In the genomic region with DNA sequence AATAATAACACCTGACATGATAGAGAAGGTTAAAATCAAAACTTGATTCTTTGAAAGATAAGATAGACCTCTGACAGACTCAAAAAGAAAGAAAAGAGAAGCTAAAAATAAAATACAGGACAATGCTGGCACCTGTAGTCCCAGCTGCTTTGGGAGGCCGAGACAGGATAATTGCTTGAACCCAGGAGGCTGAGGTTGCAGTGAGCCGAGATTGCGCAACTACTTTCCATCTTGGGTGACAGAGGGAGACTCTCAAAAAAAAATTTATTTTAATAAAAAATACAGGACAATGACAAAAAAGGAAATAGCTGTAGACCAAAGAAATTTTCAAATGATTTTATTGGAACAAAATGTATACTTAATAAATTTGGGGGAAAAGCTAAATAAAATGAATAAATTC, we compare ENCODE assay signal across 33 cellular contexts.
"Had no signal": no experiment of that assay in that cellular context is flagged by ENCODE, and none has a peak within 500 bp of the region (broad histone marks: within the 10 kb centered on the region; RNA-seq: fewer than 3 reads in every experiment).

No MANE protein-coding gene starts in this region.

- H3K9me3 ChIP-seq: ascending aorta had no signal

- H3K27me3 Mint-ChIP-seq: activated CD8-positive, alpha-beta T cell treated with anti-CD3 and anti-CD28 coated beads for 36 hours; activated T-cell treated with anti-CD3 and anti-CD28 coated beads, Interleukin-2, amount 50 U/mL, for 24 hours had no signal

- ATAC-seq: activated CD8-positive, alpha-beta T cell treated with anti-CD3 and anti-CD28 coated beads for 36 hours; activated naive CD4-positive, alpha-beta T cell treated with anti-CD3 and anti-CD28 coated beads, Interleukin-2, amount 50 U/mL, for 72 hours; Right ventricle myocardium inferior had no signal

- H3K4me3 ChIP-seq: ascending aorta, cardiac muscle cell had no signal

- H3K4me1 ChIP-seq: ascending aorta had no signal

- H3K27ac ChIP-seq: ascending aorta, cardiac muscle cell, KMS-11, RWPE1, WERI-Rb-1 had no signal

- H3K27ac Mint-ChIP-seq: activated CD4-positive, alpha-beta T cell treated with anti-CD3 and anti-CD28 coated beads, Interleukin-2, amount 10 ng/mL, durations not matched to agents 24 days and 14 days; activated T-cell treated with anti-CD3 and anti-CD28 coated beads, Interleukin-2, amount 50 U/mL, for 24 hours; activated T-helper 1 cell treated with anti-CD3 and anti-CD28 coated beads, Interleukin-12 subunit alpha, Interleukin-12 subunit beta, Interleukin-2, Interleukin-4 antibody, amounts not matched to agents 30 ng/mL and 10 ng/mL and 1 ng/mL, durations not matched to agents 14 hours and 24 hours and 36 hours had no signal

- DNase-seq: activated CD4-positive, alpha-beta T cell treated with anti-CD3 and anti-CD28 coated beads for 1 hour; activated CD4-positive, alpha-beta T cell treated with anti-CD3 and anti-CD28 coated beads, Interleukin-2, amount 10 ng/mL, durations not matched to agents 24 days and 14 days; activated CD4-positive, alpha-beta T cell treated with anti-CD3 and anti-CD28 coated beads, Interleukin-2, amount 50 U/mL, for 4 hours; activated CD4-positive, CD25-positive, alpha-beta regulatory T cell; activated gamma-delta T cell treated with Interleukin-2 at 50 U/mL for 16 hours; activated naive CD4-positive, alpha-beta T cell treated with anti-CD3 and anti-CD28 coated beads for 36 hours; activated T-cell treated with anti-CD3 and anti-CD28 coated beads, Interleukin-2, amount 50 U/mL, for 24 hours; amygdala; MM.1S; MV-4-11; NCI-H1092; NCI-H1436 treated with DMSO at 0.1 percent for 48 hours; NCI-H187; NCI-H2029 treated with DMSO at 0.1 percent for 48 hours; NCI-H2107; NCI-H226; NCI-H446 treated with DMSO at 0.1 percent for 48 hours; NCI-H524; SIG-M5; SW 1271; T-helper 1 cell; T-helper 2 cell; T-helper 9 cell; WERI-Rb-1 had no signal

- H3K4me3 Mint-ChIP-seq: activated CD4-positive, alpha-beta T cell treated with anti-CD3 and anti-CD28 coated beads, Interleukin-2, amount 10 ng/mL, durations not matched to agents 24 days and 14 days; activated CD8-positive, alpha-beta T cell treated with anti-CD3 and anti-CD28 coated beads for 36 hours; activated T-cell treated with anti-CD3 and anti-CD28 coated beads, Interleukin-2, amount 50 U/mL, for 24 hours; activated T-helper 1 cell treated with anti-CD3 and anti-CD28 coated beads, Interleukin-12 subunit alpha, Interleukin-12 subunit beta, Interleukin-2, Interleukin-4 antibody, amounts not matched to agents 30 ng/mL and 10 ng/mL and 1 ng/mL, durations not matched to agents 14 hours and 24 hours and 36 hours; central memory CD8-positive, alpha-beta T cell had no signal

- H3K9ac ChIP-seq: KMS-11 had no signal

- H3K27me3 ChIP-seq: ascending aorta, cardiac muscle cell had no signal

- H3K9me3 Mint-ChIP-seq: activated CD8-positive, alpha-beta T cell treated with anti-CD3 and anti-CD28 coated beads for 36 hours; activated T-cell treated with anti-CD3 and anti-CD28 coated beads, Interleukin-2, amount 50 U/mL, for 24 hours; activated T-helper 1 cell treated with anti-CD3 and anti-CD28 coated beads, Interleukin-12 subunit alpha, Interleukin-12 subunit beta, Interleukin-2, Interleukin-4 antibody, amounts not matched to agents 30 ng/mL and 10 ng/mL and 1 ng/mL, durations not matched to agents 14 hours and 24 hours and 36 hours; central memory CD8-positive, alpha-beta T cell had no signal

- H3K36me3 ChIP-seq: ascending aorta, cardiac muscle cell, WERI-Rb-1 had no signal
